Comparison of ENCODE assay signal across 1 cellular context in the genomic region with DNA sequence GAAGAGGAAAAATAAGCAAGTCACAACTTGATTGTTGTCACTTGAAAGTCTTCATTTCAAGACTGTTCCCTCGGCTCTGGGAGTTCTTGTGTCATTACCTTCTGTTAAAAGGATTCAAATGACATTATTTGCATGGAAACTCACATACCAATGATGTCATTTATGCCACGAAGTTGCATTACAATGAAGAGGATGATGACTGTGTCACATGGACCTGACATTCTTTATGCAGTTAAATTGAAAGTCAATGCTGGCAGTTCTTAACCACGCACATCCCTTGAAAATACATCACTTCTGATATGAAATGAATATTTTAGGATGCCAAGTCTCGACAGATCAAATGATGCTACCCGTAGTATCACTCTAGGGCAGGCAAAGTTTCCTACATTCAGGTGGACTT.
TF ChIP-seq lines count a peak whose summit lies in the region.

No MANE protein-coding gene starts in this region.

TF ChIP-seq in WTC11, 78 proteins besides CTCF, POLR2A, EP300 and RAD21 (continued from another document):
- no peak for TF ChIP-seq AR (CRISPR knock-in tag; IDR thresholded peaks at IDR 0.05)
- no peak for TF ChIP-seq E2F5 (CRISPR knock-in tag; IDR thresholded peaks at IDR 0.05)
- no peak for TF ChIP-seq CBFB (CRISPR knock-in tag; IDR thresholded peaks at IDR 0.05; ENCODE audit: low read depth)
- TF ChIP-seq HMGA2 (CRISPR knock-in tag; IDR thresholded peaks at IDR 0.05), result no peak
- TF ChIP-seq TEAD1 (CRISPR knock-in tag; IDR thresholded peaks at IDR 0.05), result no peak
